In genomic region chr1:154788241-154788870, GRCh38 we compare ENCODE assay signal across 26 cellular contexts.
"Had no signal": no experiment of that assay in that cellular context is flagged by ENCODE, and none has a peak within 500 bp of the region (broad histone marks: within the 10 kb centered on the region; RNA-seq: fewer than 3 reads in every experiment).

No MANE protein-coding gene starts in this region.

- H3K36me3 ChIP-seq: breast epithelium, esophagus squamous epithelium, heart right ventricle, thoracic aorta, vagina had no signal

- H3K27me3 ChIP-seq: breast epithelium, vagina had no signal

- H3K27ac Mint-ChIP-seq: activated B cell treated with CpG ODN at 0.5 μM for 24 hours; activated naive CD8-positive, alpha-beta T cell treated with anti-CD3 and anti-CD28 coated beads, Interleukin-2, amount 50 U/mL, for 24 hours; activated T-helper 2 cell treated with anti-CD3 and anti-CD28 coated beads, Interferon-gamma antibody, Interleukin-2, Interleukin-4, amounts not matched to agents 10 μg/mL and 5 μg/mL and 100 μg/mL, durations not matched to agents 14 hours and 24 hours and 36 hours; mesothelial cell of epicardium; stimulated activated naive CD8-positive, alpha-beta T cell treated with anti-CD3 and anti-CD28 coated beads, Interleukin-15, Interleukin-2, amounts not matched to agents 100 ng/mL and 50 ng/mL, for 24 hours; type B pancreatic cell had no signal

- H3K4me3 ChIP-seq: breast epithelium, esophagus squamous epithelium, heart right ventricle, thoracic aorta, vagina had no signal

- H3K9me3 ChIP-seq: breast epithelium, esophagus squamous epithelium, heart right ventricle, thoracic aorta, vagina had no signal

- H3K4me3 Mint-ChIP-seq: activated B cell treated with CpG ODN at 0.5 μM for 24 hours; activated naive CD4-positive, alpha-beta T cell treated with anti-CD3 and anti-CD28 coated beads, Interleukin-2, amount 50 U/mL, for 24 hours; activated naive CD8-positive, alpha-beta T cell treated with anti-CD3 and anti-CD28 coated beads, Interleukin-2, amount 50 U/mL, for 24 hours; activated T-cell treated with anti-CD3 and anti-CD28 coated beads, Interleukin-2, amount 50 U/mL, for 4 hours; mesothelial cell of epicardium; stimulated activated naive CD8-positive, alpha-beta T cell treated with anti-CD3 and anti-CD28 coated beads, Interleukin-15, Interleukin-2, amounts not matched to agents 100 ng/mL and 50 ng/mL, for 24 hours; type B pancreatic cell had no signal

- H3K27me3 Mint-ChIP-seq: activated naive CD4-positive, alpha-beta T cell treated with anti-CD3 and anti-CD28 coated beads, Interleukin-2, amount 50 U/mL, for 24 hours; activated naive CD8-positive, alpha-beta T cell treated with anti-CD3 and anti-CD28 coated beads, Interleukin-2, amount 50 U/mL, for 24 hours had no signal

- H3K9me3 Mint-ChIP-seq: activated B cell treated with CpG ODN at 0.5 μM for 24 hours; activated naive CD4-positive, alpha-beta T cell treated with anti-CD3 and anti-CD28 coated beads, Interleukin-2, amount 50 U/mL, for 24 hours; activated naive CD8-positive, alpha-beta T cell treated with anti-CD3 and anti-CD28 coated beads, Interleukin-2, amount 50 U/mL, for 24 hours; activated T-cell treated with anti-CD3 and anti-CD28 coated beads, Interleukin-2, amount 50 U/mL, for 4 hours; activated T-helper 2 cell treated with anti-CD3 and anti-CD28 coated beads, Interferon-gamma antibody, Interleukin-2, Interleukin-4, amounts not matched to agents 10 μg/mL and 5 μg/mL and 100 μg/mL, durations not matched to agents 14 hours and 24 hours and 36 hours; mesothelial cell of epicardium; naive B cell; stimulated activated naive CD8-positive, alpha-beta T cell treated with anti-CD3 and anti-CD28 coated beads, Interleukin-15, Interleukin-2, amounts not matched to agents 100 ng/mL and 50 ng/mL, for 24 hours; type B pancreatic cell had no signal

- H3K4me1 ChIP-seq: breast epithelium had no signal

- H3K27ac ChIP-seq: breast epithelium, epithelial cell of prostate, esophagus squamous epithelium, heart right ventricle, thoracic aorta, vagina had no signal

- ATAC-seq: activated naive CD8-positive, alpha-beta T cell treated with anti-CD3 and anti-CD28 coated beads, Interleukin-2, amount 50 U/mL, for 24 hours; activated T-cell treated with anti-CD3 and anti-CD28 coated beads, Interleukin-2, amount 50 U/mL, for 4 hours; heart right ventricle; left ventricle myocardium superior; right cardiac atrium had no signal

- H3K36me3 Mint-ChIP-seq: activated naive CD4-positive, alpha-beta T cell treated with anti-CD3 and anti-CD28 coated beads, Interleukin-2, amount 50 U/mL, for 24 hours; mesothelial cell of epicardium; naive B cell; type B pancreatic cell had no signal

- DNase-seq: activated B cell treated with CpG ODN at 0.5 μM for 24 hours; activated CD4-positive, alpha-beta T cell treated with anti-CD3 and anti-CD28 coated beads for 4 hours; activated CD4-positive, alpha-beta T cell treated with anti-CD3 and anti-CD28 coated beads, Interleukin-2, amount 50 U/mL, for 48 hours; activated CD8-positive, alpha-beta memory T cell treated with anti-CD3 and anti-CD28 coated beads, Interleukin-2, amount 50 U/mL, for 48 hours; activated naive CD8-positive, alpha-beta T cell treated with anti-CD3 and anti-CD28 coated beads, Interleukin-2, amount 50 U/mL, for 24 hours; activated T-cell treated with anti-CD3 and anti-CD28 coated beads, Interleukin-2, amount 50 U/mL, for 4 hours; amygdala; central memory CD4-positive, alpha-beta T cell; esophagus squamous epithelium; foreskin melanocyte; heart right ventricle; left ventricle myocardium superior; naive B cell; posterior cingulate gyrus; right cardiac atrium; stimulated activated CD4-positive, alpha-beta T cell treated with anti-CD3 and anti-CD28 coated beads, Interleukin-2, amount 100 ng/mL, for 48 hours; T-helper 2 cell had no signal
